1 cellular context compared by ENCODE assay signal in the genomic region with DNA sequence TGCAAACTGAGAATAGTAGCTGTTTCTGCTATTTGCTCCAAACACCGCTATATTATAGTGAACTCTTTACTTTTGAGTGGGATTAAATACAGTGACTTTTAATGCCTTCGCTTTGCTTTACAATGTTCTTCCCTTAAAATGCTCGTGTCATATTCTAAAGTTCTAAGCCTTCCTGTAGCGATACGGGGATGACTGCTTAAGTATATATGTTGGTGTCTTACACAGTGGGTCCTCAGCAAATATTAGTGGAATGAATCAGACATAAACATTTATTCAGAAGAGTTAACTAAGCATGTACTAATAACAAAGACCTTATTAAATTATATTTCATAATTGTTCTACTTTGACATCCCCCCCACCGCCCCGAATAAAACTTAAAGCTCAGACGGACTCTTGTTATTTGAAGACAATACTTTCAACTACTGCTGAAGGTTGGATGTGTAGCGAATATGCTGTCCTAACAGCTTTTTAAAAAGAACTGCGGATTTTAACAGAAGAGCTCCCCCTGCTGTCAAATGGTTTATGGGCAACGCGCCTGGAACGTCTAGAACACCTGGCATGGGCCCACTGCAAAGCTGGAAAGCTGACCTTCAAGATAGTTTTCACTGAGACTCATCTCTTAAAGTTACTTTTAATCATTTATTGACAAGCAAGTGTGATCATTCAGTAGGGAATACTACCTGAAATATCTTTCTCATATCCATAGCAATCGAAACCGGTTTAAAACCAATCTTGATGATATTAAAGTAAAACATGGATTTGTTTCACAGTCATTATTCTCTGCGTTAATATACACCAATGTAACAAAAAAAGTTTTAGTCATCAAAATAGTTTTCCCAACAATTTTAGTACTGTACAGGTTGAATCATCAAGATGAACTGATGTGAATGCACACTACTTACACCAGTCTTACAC.
TF ChIP-seq lines count a peak whose summit lies in the region.

No MANE protein-coding gene starts in this region.

TF ChIP-seq in K562, 482 proteins besides CTCF, POLR2A, EP300 and RAD21 (continued from another document):
- TF ChIP-seq, protein P1, sequence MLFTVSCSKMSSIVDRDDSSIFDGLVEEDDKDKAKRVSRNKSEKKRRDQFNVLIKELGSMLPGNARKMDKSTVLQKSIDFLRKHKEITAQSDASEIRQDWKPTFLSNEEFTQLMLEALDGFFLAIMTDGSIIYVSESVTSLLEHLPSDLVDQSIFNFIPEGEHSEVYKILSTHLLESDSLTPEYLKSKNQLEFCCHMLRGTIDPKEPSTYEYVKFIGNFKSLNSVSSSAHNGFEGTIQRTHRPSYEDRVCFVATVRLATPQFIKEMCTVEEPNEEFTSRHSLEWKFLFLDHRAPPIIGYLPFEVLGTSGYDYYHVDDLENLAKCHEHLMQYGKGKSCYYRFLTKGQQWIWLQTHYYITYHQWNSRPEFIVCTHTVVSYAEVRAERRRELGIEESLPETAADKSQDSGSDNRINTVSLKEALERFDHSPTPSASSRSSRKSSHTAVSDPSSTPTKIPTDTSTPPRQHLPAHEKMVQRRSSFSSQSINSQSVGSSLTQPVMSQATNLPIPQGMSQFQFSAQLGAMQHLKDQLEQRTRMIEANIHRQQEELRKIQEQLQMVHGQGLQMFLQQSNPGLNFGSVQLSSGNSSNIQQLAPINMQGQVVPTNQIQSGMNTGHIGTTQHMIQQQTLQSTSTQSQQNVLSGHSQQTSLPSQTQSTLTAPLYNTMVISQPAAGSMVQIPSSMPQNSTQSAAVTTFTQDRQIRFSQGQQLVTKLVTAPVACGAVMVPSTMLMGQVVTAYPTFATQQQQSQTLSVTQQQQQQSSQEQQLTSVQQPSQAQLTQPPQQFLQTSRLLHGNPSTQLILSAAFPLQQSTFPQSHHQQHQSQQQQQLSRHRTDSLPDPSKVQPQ (CRISPR knock-in tag; IDR thresholded peaks at IDR 0.05; ENCODE audit: borderline replicate concordance), result no peak
- TF ChIP-seq NRF1 (conservative IDR thresholded peaks at IDR 0.05 in 1 of 2, IDR thresholded peaks at IDR 0.05 in 1 of 2), result no peak
- TF ChIP-seq ZNF76 (CRISPR knock-in tag; IDR thresholded peaks at IDR 0.05; ENCODE audit: borderline replicate concordance), result no peak
- no peak for TF ChIP-seq ZC3H11A (IDR thresholded peaks at IDR 0.05; ENCODE audit: low read depth, low read length)
TF ChIP-seq in K562: peak in this region for 5.
